Comparison of ENCODE assay signal across 1 cellular context in the genomic region with DNA sequence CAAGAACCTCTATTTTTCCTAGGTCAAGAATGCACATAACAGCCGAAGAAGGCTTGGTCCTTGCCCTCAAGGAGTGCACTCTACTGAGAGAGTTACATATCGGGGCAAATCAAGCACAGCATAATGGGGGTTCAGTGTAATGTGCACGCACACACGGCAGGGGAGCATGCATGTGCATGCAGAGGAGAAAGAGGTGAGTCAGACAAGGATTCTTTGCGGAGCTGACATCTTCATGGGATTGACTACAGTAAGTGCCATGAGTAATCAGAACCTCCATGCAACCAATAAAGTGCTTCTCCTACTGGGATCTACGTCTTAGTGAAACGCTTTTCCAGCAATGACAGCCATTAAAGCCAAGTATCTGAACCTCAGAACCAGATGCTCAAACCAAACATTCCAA.
TF ChIP-seq lines count a peak whose summit lies in the region.

No MANE protein-coding gene starts in this region.

TF ChIP-seq in IMR-90, 13 proteins besides CTCF, POLR2A, EP300 and RAD21 (continued from another document):
- TF ChIP-seq, protein P1, sequence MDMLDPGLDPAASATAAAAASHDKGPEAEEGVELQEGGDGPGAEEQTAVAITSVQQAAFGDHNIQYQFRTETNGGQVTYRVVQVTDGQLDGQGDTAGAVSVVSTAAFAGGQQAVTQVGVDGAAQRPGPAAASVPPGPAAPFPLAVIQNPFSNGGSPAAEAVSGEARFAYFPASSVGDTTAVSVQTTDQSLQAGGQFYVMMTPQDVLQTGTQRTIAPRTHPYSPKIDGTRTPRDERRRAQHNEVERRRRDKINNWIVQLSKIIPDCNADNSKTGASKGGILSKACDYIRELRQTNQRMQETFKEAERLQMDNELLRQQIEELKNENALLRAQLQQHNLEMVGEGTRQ (IDR thresholded peaks at IDR 0.05; ENCODE audit: low read depth, low read length), result no peak
- TF ChIP-seq SMC3 (IDR thresholded peaks at IDR 0.05; ENCODE audit: low read depth, low read length) (no peak), MXI1 (IDR thresholded peaks at IDR 0.05; ENCODE audit: borderline replicate concordance, low read depth, low read length) (no peak), MAFK (IDR thresholded peaks at IDR 0.05; ENCODE audit: low read depth, low read length) (no peak), ELK1 (IDR thresholded peaks at IDR 0.05; ENCODE audit: borderline replicate concordance, low read depth, low read length) (no peak), RCOR1 (IDR thresholded peaks at IDR 0.05; ENCODE audit: insufficient replicate concordance, low read length) (no peak), MAZ (IDR thresholded peaks at IDR 0.05; ENCODE audit: borderline replicate concordance, low read depth, low read length) (no peak), CEBPB (IDR thresholded peaks at IDR 0.05; ENCODE audit: low read depth, low read length) (no peak), BHLHE40 (IDR thresholded peaks at IDR 0.05; ENCODE audit: low read depth, low read length) (no peak)
